In the genomic region with DNA sequence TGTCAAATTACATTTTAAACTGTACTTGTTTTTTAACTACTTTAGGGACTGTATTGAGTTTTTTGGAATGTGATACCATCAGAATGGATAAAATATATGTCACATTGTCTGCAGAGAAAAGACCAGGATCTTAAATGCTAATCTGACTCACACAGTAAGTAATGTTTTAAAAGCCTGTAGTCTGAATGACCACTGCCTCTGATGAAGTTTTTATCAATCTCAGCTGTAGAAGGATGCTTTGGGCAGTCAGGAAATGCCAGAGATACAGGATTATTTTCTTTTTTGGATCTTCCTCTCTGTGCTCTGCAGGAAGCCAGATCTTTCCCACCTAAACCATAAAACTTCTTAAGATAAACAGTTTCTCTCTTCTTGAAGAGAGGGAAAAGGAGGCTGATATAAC, we compare ENCODE assay signal across 17 cellular contexts.
DNase-seq lines count a peak whose midpoint lies in the region; ATAC-seq, FAIRE-seq and TF ChIP-seq lines count a peak whose summit lies in the region.
"Had no signal": no experiment of that assay in that cellular context is flagged by ENCODE, and none has a peak within 500 bp of the region (broad histone marks: within the 10 kb centered on the region; RNA-seq: fewer than 3 reads in every experiment).

No MANE protein-coding gene starts in this region.

- H3K9me3 ChIP-seq in psoas muscle (no peaks in the 10 kb centered on the region), kidney (ENCODE audit: control insufficient read depth in 1 of 2, low read length in 2 of 2) (no peaks in the 10 kb centered on the region)

- H3K4me1 ChIP-seq in psoas muscle (no peaks in the 10 kb centered on the region), kidney (ENCODE audit: control insufficient read depth in 1 of 2, insufficient read depth in 1 of 2, low read depth in 1 of 2, low read length in 2 of 2) (no peaks in the 10 kb centered on the region)

- no peak overlapping the region for H3K9ac ChIP-seq in kidney (ENCODE audit: low read length in 2 of 2)

- ATAC-seq in psoas muscle: no peak
- ATAC-seq: CD8-positive, alpha-beta T cell had no signal

- H3K36me3 ChIP-seq in psoas muscle (ENCODE audit: insufficient read depth in 1 of 2, low read depth in 1 of 2) (no peaks in the 10 kb centered on the region), kidney (ENCODE audit: control insufficient read depth in 1 of 2, insufficient read depth in 2 of 2, low read length in 2 of 2) (no peaks in the 10 kb centered on the region)

- H3K4me3 ChIP-seq in fibroblast of villous mesenchyme (ENCODE audit: low read depth, low read length) (no peak overlapping the region), psoas muscle (no peak overlapping the region), kidney (ENCODE audit: low read length in 2 of 2) (no peak overlapping the region)

- FAIRE-seq in kidney (lab: Jason Lieb, UNC): no peak
- FAIRE-seq: A204.1, H54, RCC 7860 had no signal

- peak; percentile 44 for DNase-seq in A172 (ENCODE audit: low spot score)
- DNase-seq in ELR (ENCODE audit: low read depth): peak; percentile 8
- DNase-seq in amniotic epithelial cell (ENCODE audit: low read depth): peak; percentile 19
- peak; percentile 52 for DNase-seq in fibroblast of villous mesenchyme (ENCODE audit: low read depth)
- no peak for DNase-seq in NK-92 treated with Interleukin-12 subunit alpha and Interleukin-12 subunit beta, amount 100 ng/mL, for 24 hours (lab: John Stamatoyannopoulos, UW)
- no peak for DNase-seq in psoas muscle
- no peak for DNase-seq in kidney
- DNase-seq in HuH-7 (ENCODE audit: low spot score): no peak
- DNase-seq: CD8-positive, alpha-beta T cell; Kasumi-1; NCI-H1417 treated with DMSO at 0.1 percent for 48 hours; NCI-H2029; NCI-H510A treated with DMSO at 0.1 percent for 48 hours; SHP77 had no signal

- no peaks in the 10 kb centered on the region for H3K27me3 ChIP-seq in psoas muscle (ENCODE audit: insufficient read depth in 3 of 3, low read length in 2 of 3)

- intact Hi-C loops in psoas muscle (cut with DNase I) (loop anchor here in 1 of 2 donors (10.0 kb wide), 1 partner anchor 61 kb away; no protein-coding TSS in a partner anchor), kidney (cut with DNase I) (no loop called here)

- no peak overlapping the region for H3K27ac ChIP-seq in psoas muscle
- H3K27ac ChIP-seq in kidney (ENCODE audit: low read depth in 2 of 2, low read length in 2 of 2): no peak overlapping the region

- TF ChIP-seq CTCF in fibroblast of villous mesenchyme (IDR thresholded peaks at IDR 0.05; ENCODE audit: insufficient read depth, low read depth, low read length) (no peak), psoas muscle (IDR thresholded peaks at IDR 0.05) (no peak), kidney (IDR thresholded peaks at IDR 0.05; ENCODE audit: borderline replicate concordance, extremely low read depth, insufficient read depth) (no peak)

Comparison
In these comparisons a context has a peak if more than half of its experiments do, and no peak if none do; other contexts are left out.
1. DNase-seq: peak in A172 (single experiment), ELR (single experiment), amniotic epithelial cell (single experiment) and fibroblast of villous mesenchyme (single experiment); none in NK-92 treated with Interleukin-12 subunit alpha and Interleukin-12 subunit beta, amount 100 ng/mL, for 24 hours (single experiment), psoas muscle (0 of 2), kidney (single experiment) and HuH-7 (single experiment).